8 cellular contexts compared by ENCODE assay signal in the genomic region with DNA sequence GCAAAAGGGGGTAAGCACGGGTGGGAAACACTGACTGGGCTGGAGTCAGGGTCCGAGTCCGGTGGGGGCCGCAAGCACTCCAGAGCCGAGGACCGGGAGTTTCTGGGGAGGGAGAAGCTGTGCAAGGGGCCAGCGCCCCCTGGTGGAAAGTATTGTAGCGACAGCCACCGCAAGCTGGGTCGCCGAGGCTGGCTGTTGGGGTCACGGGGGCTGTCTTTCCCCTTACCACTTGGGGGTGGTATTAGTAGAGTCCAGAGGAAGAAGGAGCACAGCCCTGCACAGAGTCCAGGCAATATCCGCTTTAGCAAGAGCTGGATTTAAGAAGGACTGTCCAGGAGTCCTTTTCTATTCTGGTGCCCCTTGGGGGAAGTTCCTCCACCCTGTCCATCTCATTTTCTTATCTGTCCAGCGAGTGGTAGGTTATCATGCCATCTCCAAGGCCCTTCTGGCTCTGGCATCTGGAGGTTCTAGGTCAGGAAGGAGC. TPM values are rescaled to one million over a fixed set of nuclear protein-coding genes. Genes with fewer than 3 reads are reported as not detected.
DNase-seq lines count a peak whose midpoint lies in the region; ATAC-seq and TF ChIP-seq lines count a peak whose summit lies in the region.

No MANE protein-coding gene starts in this region.

- no peaks in the 10 kb centered on the region for H4K20me1 ChIP-seq in KMS-11 (ENCODE audit: insufficient read depth)

- H2AFZ ChIP-seq in KMS-11 (ENCODE audit: low read depth) (peak overlapping the region; percentile 65), parathyroid adenoma (peak overlapping the region; percentile 53)

- ATAC-seq in gastroesophageal sphincter (peak; percentile 75), upper lobe of left lung (ENCODE audit: low FRiP score in 2 of 2) (peak; percentile 82 to 88), HG02885 (IDR thresholded peaks at IDR 0.05; ENCODE audit: poor library complexity, unreplicated experiment) (no peak)

- no peak overlapping the region for H3K9ac ChIP-seq in KMS-11
- H3K9ac ChIP-seq in parathyroid adenoma = no peak overlapping the region

- H3K79me2 ChIP-seq in KMS-11 (ENCODE audit: insufficient read depth, low read depth) = no peaks in the 10 kb centered on the region
- no peaks in the 10 kb centered on the region for H3K79me2 ChIP-seq in parathyroid adenoma

- H3K27ac ChIP-seq in KMS-11 (no peak overlapping the region), gastroesophageal sphincter (no peak overlapping the region), parathyroid adenoma (no peak overlapping the region), upper lobe of left lung (peak overlapping the region in 1 of 4 donors; percentile 79)

- peak; percentile 100 for TF ChIP-seq CTCF in KMS-11 (conservative IDR thresholded peaks at IDR 0.05; ENCODE audit: low read depth, low read length)
- TF ChIP-seq CTCF in gastroesophageal sphincter (IDR thresholded peaks at IDR 0.05) = peak; percentile 93 to 98 (median 96)
- TF ChIP-seq CTCF in parathyroid adenoma (IDR thresholded peaks at IDR 0.05) = peak; percentile 91
- peak; percentile 92 to 98 (median 96) for TF ChIP-seq CTCF in upper lobe of left lung (IDR thresholded peaks at IDR 0.05)

- peaks cover 6% of the 10 kb centered on the region; the same call in 1 of the 2 replicates for H3K27me3 ChIP-seq in KMS-11 (ENCODE audit: insufficient read depth, low read depth)
- H3K27me3 ChIP-seq in gastroesophageal sphincter = peaks cover 11% of the 10 kb centered on the region
- H3K27me3 ChIP-seq in parathyroid adenoma (ENCODE audit: control insufficient read depth, insufficient read depth, low read length) = no peaks in the 10 kb centered on the region
- no peaks in the 10 kb centered on the region for H3K27me3 ChIP-seq in upper lobe of left lung

- no peaks in the 10 kb centered on the region for H3K9me3 ChIP-seq in gastroesophageal sphincter
- H3K9me3 ChIP-seq in parathyroid adenoma (ENCODE audit: control insufficient read depth, low read length) = no peaks in the 10 kb centered on the region
- no peaks in the 10 kb centered on the region for H3K9me3 ChIP-seq in upper lobe of left lung

- H3K4me3 ChIP-seq in KMS-11 (IDR thresholded peaks at IDR 0.05; ENCODE audit: insufficient read depth, low read depth, low read length) (peak overlapping the region; percentile 84), gastroesophageal sphincter (peak overlapping the region in 1 of 2 donors; percentile 21), parathyroid adenoma (ENCODE audit: low read depth, low read length) (no peak overlapping the region), upper lobe of left lung (peak overlapping the region in 1 of 4 donors; percentile 17)

- TF ChIP-seq POLR2A in gastroesophageal sphincter (IDR thresholded peaks at IDR 0.05) (no peak), upper lobe of left lung (IDR thresholded peaks at IDR 0.05) (no peak)

- in situ Hi-C loops in G401 (cut with HindIII; ENCODE audit: low sequenced_read_pairs) (no loop called here), SK-MEL-5 (cut with HindIII; ENCODE audit: low pct_unique_long_range_greater_than_20kb, low sequenced_read_pairs) (no loop called here)

- TF ChIP-seq EP300 in gastroesophageal sphincter (IDR thresholded peaks at IDR 0.05) = no peak
- TF ChIP-seq EP300 in upper lobe of left lung (IDR thresholded peaks at IDR 0.05) = no peak

- DNase-seq in G401 (ENCODE audit: low spot score) (peak; percentile 63), SK-MEL-5 (ENCODE audit: low read depth, low spot score) (peak; percentile 69), upper lobe of left lung (peak; percentile 74 to 84)
- peak; percentile 92 for DNase-seq in activated effector memory CD4-positive, alpha-beta T cell treated with anti-CD3 and anti-CD28 coated beads, Interleukin-2, amount 50 U/mL, for 16 hours

- H3K36me3 ChIP-seq in KMS-11 (ENCODE audit: insufficient read depth) (no peaks in the 10 kb centered on the region), gastroesophageal sphincter (no peaks in the 10 kb centered on the region), parathyroid adenoma (ENCODE audit: control insufficient read depth, insufficient read depth, low read length) (no peaks in the 10 kb centered on the region), upper lobe of left lung (no peaks in the 10 kb centered on the region)

- WGBS in gastroesophageal sphincter (ENCODE audit: low coverage in 1 of 2), 2 donors = 15% methylated on average over 3 of the region's 14 CpGs; no CpG with 5 or more reads in 1 of the 2 donors
- WGBS in upper lobe of left lung, 2 donors = 0 to 2% methylated on average over 6 to 13 of the region's 14 CpGs

- H3K4me1 ChIP-seq in KMS-11 (ENCODE audit: low read depth, poor library complexity, severe bottlenecking) (peaks cover 17% of the 10 kb centered on the region), gastroesophageal sphincter (peaks cover 0 to 22% (median 8%) of the 10 kb centered on the region in 3 donors), parathyroid adenoma (peaks cover 4% of the 10 kb centered on the region), upper lobe of left lung (peaks cover 28 to 31% (median 29%) of the 10 kb centered on the region in 4 donors)

- H3K4me2 ChIP-seq in KMS-11 = peak overlapping the region; percentile 66
- H3K4me2 ChIP-seq in parathyroid adenoma (ENCODE audit: low read length) = peak overlapping the region; percentile 28

RNA-seq across cellular contexts. Expression of a gene that starts 17.9 kb away (rescaled TPM):
- total RNA-seq in G401 (2014; rRNA removed; shearing (Covaris generic)) = 6.5 and 9.8 TPM in 2 replicates
- 22.6 and 24.0 TPM in 2 replicates for total RNA-seq in SK-MEL-5 (2014; rRNA removed; shearing (Covaris generic))
- polyA plus RNA-seq in SK-MEL-5 (2015; cell fraction: cytosol; rRNA removed) = 15.4 and 20.7 TPM in 2 replicates
- polyA plus RNA-seq in SK-MEL-5 (2015; cell fraction: nucleus; rRNA removed) = 21.9 and 22.0 TPM in 2 replicates
- total RNA-seq in gastroesophageal sphincter (10 to 100 TPM; 17.7 to 27.3 (median 20.5) TPM), upper lobe of left lung (10 to 100 TPM; 14.7 to 34.8 (median 27.6) TPM)

RNA-seq across cellular contexts. Expression of a gene that starts 56.5 kb away (rescaled TPM):
- not detected in 2 replicates for total RNA-seq in G401 (2014; rRNA removed; shearing (Covaris generic))
- not detected in 2 replicates for total RNA-seq in SK-MEL-5 (2014; rRNA removed; shearing (Covaris generic))
- polyA plus RNA-seq in SK-MEL-5 (2015; cell fraction: cytosol; rRNA removed) = not detected in 2 replicates
- polyA plus RNA-seq in SK-MEL-5 (2015; cell fraction: nucleus; rRNA removed) = not detected in 2 replicates
- total RNA-seq in gastroesophageal sphincter (not detected), upper lobe of left lung (not detected)
